ENCODE assay signal across 8 cellular contexts in genomic region chr17:63622571-63623390, GRCh38. TPM values are rescaled to one million over a fixed set of nuclear protein-coding genes. Genes with fewer than 3 reads are reported as not detected.
A peak's percentile ranks its signal among the peaks of the same experiment; 100 is the strongest.
DNase-seq lines count a peak whose midpoint lies in the region; ATAC-seq and TF ChIP-seq lines count a peak whose summit lies in the region.

No MANE protein-coding gene starts in this region.

- peak overlapping the region; percentile 52 for H3K4me3 ChIP-seq in ectodermal cell (ENCODE audit: insufficient read depth, low read depth, low read length)
- peak overlapping the region; percentile 88 for H3K4me3 ChIP-seq in lower lobe of right lung

- H3K4me1 ChIP-seq in ectodermal cell (ENCODE audit: control insufficient read depth, insufficient read depth, low read length) (no peaks in the 10 kb centered on the region), lower lobe of right lung (peaks cover 50% of the 10 kb centered on the region)

- no peaks in the 10 kb centered on the region for H3K27me3 ChIP-seq in ectodermal cell (ENCODE audit: control insufficient read depth, insufficient read depth, low read length, poor library complexity, severe bottlenecking)
- H3K27me3 ChIP-seq in lower lobe of right lung (ENCODE audit: low read depth): no peaks in the 10 kb centered on the region

- H3K9me3 Mint-ChIP-seq in activated CD4-positive, alpha-beta memory T cell treated with anti-CD3 and anti-CD28 coated beads for 36 hours: no peaks in the 10 kb centered on the region

- peak overlapping the region; percentile 99 for H3K4me3 Mint-ChIP-seq in activated CD4-positive, alpha-beta memory T cell treated with anti-CD3 and anti-CD28 coated beads for 36 hours

- H3K4me1 Mint-ChIP-seq in activated CD4-positive, alpha-beta memory T cell treated with anti-CD3 and anti-CD28 coated beads for 36 hours (ENCODE audit: low read depth): peaks cover 38% of the 10 kb centered on the region

- intact Hi-C loops in activated CD4-positive, alpha-beta memory T cell treated with anti-CD3 and anti-CD28 coated beads for 36 hours (cut with micrococcal nuclease): loop anchor here (1.0 to 10.0 kb wide), 8 partner anchors 11 to 658 kb away; partner anchors contain the start of genes DCAF7, DDX42, FTSJ3 and PSMC5
- intact Hi-C loops in lower lobe of right lung (cut with DNase I): no loop called here

- 0% methylated on average over 100 of the region's 100 CpGs for WGBS in ectodermal cell, 2 experiments

- CTCF ChIA-PET in activated CD4-positive, alpha-beta memory T cell treated with anti-CD3 and anti-CD28 coated beads for 36 hours (lab: Charles Lee): interaction anchor here (0.8 to 5.0 kb wide), 12 partner anchors 11 to 226 kb away, joined by 3 to 52 read pairs (median 4); partner anchors contain the start of genes ACE, CCDC47, DDX42 and TACO1

- H3K27ac ChIP-seq in ectodermal cell (ENCODE audit: insufficient read depth, low read depth, low read length, poor library complexity, severe bottlenecking) (no peak overlapping the region), lower lobe of right lung (peak overlapping the region; percentile 85)

- H3K27me3 Mint-ChIP-seq in activated CD4-positive, alpha-beta memory T cell treated with anti-CD3 and anti-CD28 coated beads for 36 hours: no peaks in the 10 kb centered on the region

- H3K36me3 ChIP-seq in ectodermal cell (ENCODE audit: control insufficient read depth, insufficient read depth, low read length) (no peaks in the 10 kb centered on the region), lower lobe of right lung (no peaks in the 10 kb centered on the region)

- H3K36me3 Mint-ChIP-seq in activated CD4-positive, alpha-beta memory T cell treated with anti-CD3 and anti-CD28 coated beads for 36 hours: peaks cover 2% of the 10 kb centered on the region

- DNase-seq in SIG-M5 treated with dmso at 0.1 percent for 504 hours (lab: John Stamatoyannopoulos, UW; ENCODE audit: unreplicated experiment) (peak; percentile 62), SIG-M5 (lab: John Stamatoyannopoulos, UW) (no peak), NCI-H524 (lab: John Stamatoyannopoulos, UW) (peak; percentile 36 to 65), lower lobe of right lung (peak; percentile 89)
- peak; percentile 74 for DNase-seq in activated CD4-positive, alpha-beta memory T cell treated with anti-CD3 and anti-CD28 coated beads for 36 hours
- DNase-seq in stimulated activated CD4-positive, alpha-beta T cell treated with anti-CD3 and anti-CD28 coated beads, TNF-alpha, amount 100 ng/mL, for 4 hours (ENCODE audit: low read depth in 3 of 3): peak in 2 of 3 experiments; percentile 29 to 45

- peak overlapping the region; percentile 84 for H3K27ac Mint-ChIP-seq in activated CD4-positive, alpha-beta memory T cell treated with anti-CD3 and anti-CD28 coated beads for 36 hours

- TF ChIP-seq CTCF in lower lobe of right lung (IDR thresholded peaks at IDR 0.05): no peak

- peak; percentile 24 for ATAC-seq in HG02981 (IDR thresholded peaks at IDR 0.05; ENCODE audit: unreplicated experiment)
- ATAC-seq in lower lobe of right lung: peak; percentile 19 to 33

- POLR2A ChIA-PET in activated CD4-positive, alpha-beta memory T cell treated with anti-CD3 and anti-CD28 coated beads for 36 hours (lab: Charles Lee): interaction anchor here (0.8 to 2.8 kb wide), 15 partner anchors 11 to 203 kb away, joined by 3 to 16 read pairs (median 4); partner anchors contain the start of genes CCDC47, DCAF7 and TACO1

- no peaks in the 10 kb centered on the region for H3K9me3 ChIP-seq in ectodermal cell (ENCODE audit: control insufficient read depth, low read length)
- no peaks in the 10 kb centered on the region for H3K9me3 ChIP-seq in lower lobe of right lung

RNA-seq across cellular contexts. Expression of gene MAP3K3, which starts 0.6 kb away (rescaled TPM):
- 10 to 100 TPM; 32.8 to 34.0 TPM for total RNA-seq in activated CD4-positive, alpha-beta memory T cell treated with anti-CD3 and anti-CD28 coated beads for 36 hours
- 30.3 TPM for polyA plus RNA-seq in ectodermal cell (2013, experiment 1 of 4)
- 26.2 TPM for polyA plus RNA-seq in ectodermal cell (2013, experiment 2 of 4)
- 23.7 TPM for polyA plus RNA-seq in ectodermal cell (2013, experiment 3 of 4)
- 22.9 TPM for polyA plus RNA-seq in ectodermal cell (2013, experiment 4 of 4)
- total RNA-seq in lower lobe of right lung: 58.5 TPM

RNA-seq across cellular contexts. Expression of gene TACO1, which starts 22.1 kb away (rescaled TPM):
- 10 to 100 TPM; 28.2 to 30.4 TPM for total RNA-seq in activated CD4-positive, alpha-beta memory T cell treated with anti-CD3 and anti-CD28 coated beads for 36 hours
- 22.2 TPM for polyA plus RNA-seq in ectodermal cell (2013, experiment 1 of 4)
- 22.5 TPM for polyA plus RNA-seq in ectodermal cell (2013, experiment 2 of 4)
- polyA plus RNA-seq in ectodermal cell (2013, experiment 3 of 4): 18.4 TPM
- 18.0 TPM for polyA plus RNA-seq in ectodermal cell (2013, experiment 4 of 4)
- 13.6 TPM for total RNA-seq in lower lobe of right lung
